Comparison of ENCODE assay signal across 12 cellular contexts in the genomic region with DNA sequence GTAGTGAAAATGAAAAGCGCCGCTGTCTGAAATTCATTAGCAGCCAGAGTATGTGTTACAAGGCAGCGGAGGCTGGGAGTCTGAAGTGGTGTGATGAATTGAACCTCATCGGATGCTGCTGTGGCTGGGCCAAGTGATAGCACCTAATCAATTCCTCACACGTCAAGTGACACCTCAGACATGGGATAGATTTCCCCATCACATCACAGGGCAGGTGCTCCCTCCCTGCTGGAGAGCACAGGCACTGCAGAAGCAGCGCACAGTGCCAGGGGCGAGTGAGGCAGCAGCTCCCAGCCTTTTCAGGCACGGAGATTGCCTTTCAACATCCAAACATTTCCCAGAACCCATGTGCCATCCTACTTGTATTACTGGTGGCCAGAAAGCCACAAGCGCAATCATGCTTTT. TPM values are rescaled to one million over a fixed set of nuclear protein-coding genes. Genes with fewer than 3 reads are reported as not detected.
DNase-seq lines count a peak whose midpoint lies in the region; ATAC-seq and TF ChIP-seq lines count a peak whose summit lies in the region.
"Had no signal": no experiment of that assay in that cellular context is flagged by ENCODE, and none has a peak within 500 bp of the region (broad histone marks: within the 10 kb centered on the region; RNA-seq: fewer than 3 reads in every experiment).

No MANE protein-coding gene starts in this region.

- no peaks in the 10 kb centered on the region for H3K36me3 ChIP-seq in GM23338 (ENCODE audit: insufficient read depth)
- H3K36me3 ChIP-seq in PC-3 (ENCODE audit: low read depth, low read length), result no peaks in the 10 kb centered on the region; the same call in 1 of the 2 replicates
- peaks cover 0 to 27% of the 10 kb centered on the region in 2 donors for H3K36me3 ChIP-seq in psoas muscle (ENCODE audit: insufficient read depth in 1 of 2, low read depth in 1 of 2)

- no peak overlapping the region for H3K4me2 ChIP-seq in GM23338
- peak overlapping the region; percentile 30; the same call in 1 of the 2 replicates for H3K4me2 ChIP-seq in PC-3 (ENCODE audit: low read length)

- BruUV-seq in PC-3 (replicated peaks; lab: Mats Ljungman, UMichigan), result no TSS peak

- peaks cover 7% of the 10 kb centered on the region for H3K27me3 Mint-ChIP-seq in GM23338 (ENCODE audit: insufficient read depth, low read depth, poor library complexity)

- DNase-seq in GM23338 (ENCODE audit: low spot score) (peak; percentile 67), PC-3 (no peak), fibroblast of the aortic adventitia (ENCODE audit: low read depth) (no peak), psoas muscle (peak; percentile 45 to 78), NAMALWA (ENCODE audit: low spot score) (no peak), NK-92 (lab: John Stamatoyannopoulos, UW; ENCODE audit: unreplicated experiment) (no peak)
- DNase-seq: erythroblast; NCI-H82; occipital lobe; stimulated activated CD4-positive, alpha-beta T cell treated with anti-CD3 and anti-CD28 coated beads, Interleukin-4, amount 100 ng/mL, for 4 hours had no signal

- no peak overlapping the region for H3K27ac ChIP-seq in GM23338 (ENCODE audit: low read depth)
- H3K27ac ChIP-seq in PC-3 (ENCODE audit: low read length), result peak overlapping the region; percentile 36
- peak overlapping the region; percentile 69 for H3K27ac ChIP-seq in psoas muscle
- H3K27ac ChIP-seq: suprapubic skin had no signal

- H3K27me3 ChIP-seq in GM23338 (ENCODE audit: insufficient read depth) (no peaks in the 10 kb centered on the region), PC-3 (ENCODE audit: low read length) (no peaks in the 10 kb centered on the region), psoas muscle (ENCODE audit: insufficient read depth in 3 of 3, low read length in 2 of 3) (no peaks in the 10 kb centered on the region)
- H3K27me3 ChIP-seq: suprapubic skin had no signal

- ATAC-seq in GM23338 (peak; percentile 92), PC-3 (peak; percentile 49), psoas muscle (peak; percentile 93 to 97 (median 94)), HG03108 (IDR thresholded peaks at IDR 0.05; ENCODE audit: unreplicated experiment) (no peak)

- intact Hi-C loops in PC-3 (cut with micrococcal nuclease) (no loop called here), psoas muscle (cut with DNase I) (no loop called here)

- H2AFZ ChIP-seq in GM23338, result no peak overlapping the region
- H2AFZ ChIP-seq in PC-3 (ENCODE audit: low read length), result no peak overlapping the region

- H3K4me1 Mint-ChIP-seq in GM23338, result peaks cover 8% of the 10 kb centered on the region; the same call in 2 of the 3 replicates

- no peak overlapping the region for H3K9ac ChIP-seq in PC-3 (ENCODE audit: low read length)

- CTCF ChIA-PET in PC-3 (lab: Charles Lee), result no interaction called here

- no peaks in the 10 kb centered on the region for H3K9me2 ChIP-seq in GM23338 (ENCODE audit: insufficient read depth)
- no peaks in the 10 kb centered on the region for H3K9me2 ChIP-seq in PC-3 (replicated peaks; ENCODE audit: low read length)

- no peaks in the 10 kb centered on the region for H3K9me3 Mint-ChIP-seq in GM23338

- H3F3A ChIP-seq in GM23338 (replicated peaks; ENCODE audit: low read depth) (no peaks in the 10 kb centered on the region), PC-3 (ENCODE audit: low read length, unreplicated experiment) (no peaks in the 10 kb centered on the region)

- 49 to 85% (median 57%) methylated on average over 9 of the region's 9 CpGs for WGBS in psoas muscle, 3 donors

- H3K4me1 ChIP-seq in GM23338 (ENCODE audit: insufficient read depth), result no peaks in the 10 kb centered on the region
- peaks cover 39% of the 10 kb centered on the region for H3K4me1 ChIP-seq in PC-3 (ENCODE audit: insufficient read depth, low read length)
- H3K4me1 ChIP-seq in psoas muscle, result peaks cover 17% of the 10 kb centered on the region

- no peaks in the 10 kb centered on the region for H3K36me3 Mint-ChIP-seq in GM23338 (ENCODE audit: low read depth)

- H4K20me1 ChIP-seq in GM23338 (replicated peaks; ENCODE audit: insufficient read depth), result no peaks in the 10 kb centered on the region
- H4K20me1 ChIP-seq in PC-3 (ENCODE audit: low read length), result no peaks in the 10 kb centered on the region

- H3K4me3 ChIP-seq in GM23338, result no peak overlapping the region
- H3K4me3 ChIP-seq in PC-3 (ENCODE audit: low read length), result no peak overlapping the region
- no peak overlapping the region for H3K4me3 ChIP-seq in fibroblast of the aortic adventitia (ENCODE audit: low read depth, low read length)
- H3K4me3 ChIP-seq in psoas muscle, result no peak overlapping the region
- H3K4me3 ChIP-seq: suprapubic skin had no signal

- H3K9me3 ChIP-seq in PC-3 (ENCODE audit: low read length) (no peaks in the 10 kb centered on the region), psoas muscle (no peaks in the 10 kb centered on the region)
- H3K9me3 ChIP-seq: suprapubic skin had no signal

- H3K79me2 ChIP-seq in GM23338 (replicated peaks; ENCODE audit: insufficient read depth), result no peaks in the 10 kb centered on the region
- no peaks in the 10 kb centered on the region for H3K79me2 ChIP-seq in PC-3 (ENCODE audit: low read length)

- H3K4me3 Mint-ChIP-seq in GM23338, result no peak overlapping the region

- POLR2A ChIA-PET in PC-3 (lab: Charles Lee; ENCODE audit: unreplicated experiment), result interaction anchor here (0.6 kb wide), 1 partner anchor 138 kb away, joined by 5 read pairs; no protein-coding TSS in a partner anchor

- H3K27ac Mint-ChIP-seq in GM23338, result no peak overlapping the region

- TF ChIP-seq CTCF in GM23338 (conservative IDR thresholded peaks at IDR 0.05; ENCODE audit: low read depth in 2 of 2), result peak; percentile 29 to 39; a peak in 3 of 4 replicates
- peak; percentile 49 for TF ChIP-seq CTCF in PC-3 (conservative IDR thresholded peaks at IDR 0.05; ENCODE audit: low read depth, low read length)
- TF ChIP-seq CTCF in fibroblast of the aortic adventitia (IDR thresholded peaks at IDR 0.05; ENCODE audit: insufficient read depth, low read length), result peak; percentile 40
- TF ChIP-seq CTCF in psoas muscle (IDR thresholded peaks at IDR 0.05), result peak; percentile 62

RNA-seq across cellular contexts. Expression of a gene that starts 32.2 kb away (rescaled TPM):
- not detected in 2 replicates for total RNA-seq in GM23338 (2014; rRNA removed; shearing (Covaris generic))
- polyA plus RNA-seq in GM23338 (2016; fragmentation: Nextera tagmentation; extraction: Ambion mirVana), result 0.42 and 1.1 TPM in 2 replicates
- total RNA-seq in PC-3 (2014; rRNA removed), result 1.9 and 2.2 TPM in 2 replicates
- 0.74 and 1.8 TPM in 2 replicates for total RNA-seq in fibroblast of the aortic adventitia (ENCODE audit: low replicate concordance)
- total RNA-seq in psoas muscle, result 1 to 10 TPM in 1 of 4 donors, under 1 TPM in 3; 0.39 to 1.8 (median 0.73) TPM
- polyA plus RNA-seq in psoas muscle, result 1 to 10 TPM in 1 of 3 donors, under 1 TPM in 2; 0.61 to 1.6 (median 0.69) TPM

RNA-seq across cellular contexts. Expression of a gene that starts 32.7 kb away (rescaled TPM):
- total RNA-seq in GM23338 (2014; rRNA removed; shearing (Covaris generic)), result 3.0 and 3.3 TPM in 2 replicates
- 1.7 and 3.3 TPM in 2 replicates for polyA plus RNA-seq in GM23338 (2016; fragmentation: Nextera tagmentation; extraction: Ambion mirVana)
- 53.3 and 77.1 TPM in 2 replicates for total RNA-seq in PC-3 (2014; rRNA removed)
- 27.2 and 40.3 TPM in 2 replicates for total RNA-seq in fibroblast of the aortic adventitia (ENCODE audit: low replicate concordance)
- total RNA-seq in psoas muscle, result 10 to 100 TPM; 72.0 to 89.8 (median 87.2) TPM
- 10 to 100 TPM; 13.3 to 48.4 (median 27.6) TPM for polyA plus RNA-seq in psoas muscle

RNA-seq across cellular contexts. Expression of a gene that starts 34.1 kb away (rescaled TPM):
- total RNA-seq in GM23338 (2014; rRNA removed; shearing (Covaris generic)), result 25.7 and 33.4 TPM in 2 replicates
- polyA plus RNA-seq in GM23338 (2016; fragmentation: Nextera tagmentation; extraction: Ambion mirVana) (24.3 and 24.7 TPM in 2 replicates), psoas muscle (10 to 100 TPM; 16.5 to 34.9 (median 23.0) TPM)
- total RNA-seq in PC-3 (2014; rRNA removed) (34.7 and 40.5 TPM in 2 replicates), fibroblast of the aortic adventitia (ENCODE audit: low replicate concordance) (17.8 and 43.4 TPM in 2 replicates), psoas muscle (10 to 100 TPM; 23.9 to 39.7 (median 30.4) TPM)

RNA-seq across cellular contexts. Expression of a gene that starts 34.3 kb away (rescaled TPM):
- total RNA-seq in GM23338 (2014; rRNA removed; shearing (Covaris generic)), result 11.2 and 11.8 TPM in 2 replicates
- polyA plus RNA-seq in GM23338 (2016; fragmentation: Nextera tagmentation; extraction: Ambion mirVana), result 5.6 and 6.3 TPM in 2 replicates
- 7.3 and 9.7 TPM in 2 replicates for total RNA-seq in PC-3 (2014; rRNA removed)
- total RNA-seq in fibroblast of the aortic adventitia (ENCODE audit: low replicate concordance), result 5.5 and 7.8 TPM in 2 replicates
- 10 to 100 TPM; 22.4 to 39.6 (median 38.5) TPM for total RNA-seq in psoas muscle
- polyA plus RNA-seq in psoas muscle, result 10 to 100 TPM; 10.8 to 55.2 (median 20.0) TPM

Comparison
In these comparisons a context has a peak if more than half of its experiments do, and no peak if none do; other contexts are left out.
1. DNase-seq: peak in GM23338 (single experiment) and psoas muscle (2 of 2); none in PC-3 (single experiment), fibroblast of the aortic adventitia (single experiment), NAMALWA (single experiment) and NK-92 (single experiment).
2. Peak in every context shown above with its lines, with median percentiles within 50 percentile points of each other: CTCF ChIP-seq.